Comparison of ENCODE assay signal across 9 cellular contexts in genomic region chrX:119753639-119754257, GRCh38. TPM values are rescaled to one million over a fixed set of nuclear protein-coding genes. Genes with fewer than 3 reads are reported as not detected.
DNase-seq lines count a peak whose midpoint lies in the region; TF ChIP-seq lines count a peak whose summit lies in the region.
"Had no signal": no experiment of that assay in that cellular context is flagged by ENCODE, and none has a peak within 500 bp of the region (broad histone marks: within the 10 kb centered on the region; RNA-seq: fewer than 3 reads in every experiment).

No MANE protein-coding gene starts in this region.

- no peak overlapping the region for H3K4me3 ChIP-seq in NB4 (ENCODE audit: low read depth, low read length)

- H3K36me3 Mint-ChIP-seq in chondrocyte (ENCODE audit: low read depth): no peaks in the 10 kb centered on the region
- H3K36me3 Mint-ChIP-seq in nephron progenitor cell (ENCODE audit: low read depth): peaks cover 3% of the 10 kb centered on the region

- TF ChIP-seq POLR2A in NB4 (IDR thresholded peaks at IDR 0.05; ENCODE audit: extremely low read depth, insufficient read length): no peak

- TF ChIP-seq CTCF in NB4 (IDR thresholded peaks at IDR 0.05; ENCODE audit: low read depth, low read length) (peak; percentile 52), chondrocyte (IDR thresholded peaks at IDR 0.05) (peak; percentile 74), nephron progenitor cell (IDR thresholded peaks at IDR 0.05) (peak; percentile 19)

- DNase-seq in NCI-H1417 (lab: John Stamatoyannopoulos, UW) (peak in 2 of 3 experiments; percentile 4 to 53), NCI-H1417 treated with DMSO at 0.1 percent for 48 hours (lab: John Stamatoyannopoulos, UW) (no peak), NB4 (ENCODE audit: low read depth) (peak; percentile 78), T-helper 22 cell (ENCODE audit: low read depth) (peak; percentile 39), chondrocyte (ENCODE audit: low spot score) (no peak), nephron progenitor cell (no peak), NCI-H128 (lab: John Stamatoyannopoulos, UW; ENCODE audit: unreplicated experiment) (no peak), NCI-H226 (no peak)

- no peaks in the 10 kb centered on the region for H3K4me1 Mint-ChIP-seq in chondrocyte (ENCODE audit: low read depth)
- peaks cover 13% of the 10 kb centered on the region for H3K4me1 Mint-ChIP-seq in nephron progenitor cell

- H3K27me3 Mint-ChIP-seq in chondrocyte (ENCODE audit: low read depth) (no peaks in the 10 kb centered on the region), nephron progenitor cell (ENCODE audit: low read depth, poor library complexity) (peaks cover 28% of the 10 kb centered on the region)
- H3K27me3 Mint-ChIP-seq: dendritic cell treated with granulocyte-macrophage colony-stimulating factor and Interleukin-4, amounts not matched to agents 40 ng/mL and 50 ng/mL, for 4 days had no signal

- peaks cover 2% of the 10 kb centered on the region for H3K9me3 Mint-ChIP-seq in chondrocyte (ENCODE audit: low read depth)
- peaks cover 63% of the 10 kb centered on the region for H3K9me3 Mint-ChIP-seq in nephron progenitor cell
- H3K9me3 Mint-ChIP-seq: dendritic cell treated with granulocyte-macrophage colony-stimulating factor and Interleukin-4, amounts not matched to agents 40 ng/mL and 50 ng/mL, for 4 days had no signal

- no peak overlapping the region for H3K27ac Mint-ChIP-seq in chondrocyte (ENCODE audit: unreplicated experiment)
- H3K27ac Mint-ChIP-seq in nephron progenitor cell: no peak overlapping the region

- H3K4me3 Mint-ChIP-seq in chondrocyte (ENCODE audit: unreplicated experiment): no peak overlapping the region
- H3K4me3 Mint-ChIP-seq in nephron progenitor cell: no peak overlapping the region
- H3K4me3 Mint-ChIP-seq: dendritic cell treated with granulocyte-macrophage colony-stimulating factor and Interleukin-4, amounts not matched to agents 40 ng/mL and 50 ng/mL, for 4 days had no signal

RNA-seq across cellular contexts. Expression of gene SOWAHD, which starts 4.6 kb away (rescaled TPM):
- 0.23 to 0.40 TPM in 2 of 3 replicates, not detected in the other for total RNA-seq in chondrocyte

RNA-seq across cellular contexts. Expression of gene RPL39, which starts 37.7 kb away (rescaled TPM):
- total RNA-seq in chondrocyte: 1,187 to 1,330 TPM (median 1,209 TPM) in 3 replicates

Comparison
In these comparisons a context has a peak if more than half of its experiments do, and no peak if none do; other contexts are left out.
1. DNase-seq: peak in NCI-H1417 (2 of 3), NB4 (single experiment) and T-helper 22 cell (single experiment); none in NCI-H1417 treated with DMSO at 0.1 percent for 48 hours (single experiment), chondrocyte (single experiment), nephron progenitor cell (single experiment), NCI-H128 (single experiment) and NCI-H226 (single experiment).
2. CTCF ChIP-seq: peak in every context shown above with its lines; median percentile 74 in chondrocyte; 52 in NB4; 19 in nephron progenitor cell.